15 cellular contexts compared by ENCODE assay signal in genomic region chr4:140688711-140689598, GRCh38.
A peak's percentile ranks its signal among the peaks of the same experiment; 100 is the strongest.
DNase-seq lines count a peak whose midpoint lies in the region; ATAC-seq and TF ChIP-seq lines count a peak whose summit lies in the region.
"Had no signal": no experiment of that assay in that cellular context is flagged by ENCODE, and none has a peak within 500 bp of the region (broad histone marks: within the 10 kb centered on the region; RNA-seq: fewer than 3 reads in every experiment).

No MANE protein-coding gene starts in this region.

- no peaks in the 10 kb centered on the region for H3K27me3 ChIP-seq in PC-3 (ENCODE audit: low read length)

- peaks cover 4% of the 10 kb centered on the region; the same call in 1 of the 2 replicates for H3K4me1 ChIP-seq in PC-3 (ENCODE audit: insufficient read depth, low read length)

- H3K4me3 Mint-ChIP-seq in endothelial cell (ENCODE audit: unreplicated experiment) (no peak overlapping the region), osteocyte (ENCODE audit: unreplicated experiment) (no peak overlapping the region)
- H3K4me3 Mint-ChIP-seq: activated CD4-positive, alpha-beta T cell treated with anti-CD3 and anti-CD28 coated beads for 36 hours; activated naive CD4-positive, alpha-beta T cell treated with anti-CD3 and anti-CD28 coated beads for 36 hours; CD4-positive, CD25-positive, alpha-beta regulatory T cell had no signal

- H3K4me1 Mint-ChIP-seq in endothelial cell (ENCODE audit: unreplicated experiment) (peaks cover 27% of the 10 kb centered on the region), osteocyte (ENCODE audit: unreplicated experiment) (peaks cover 45% of the 10 kb centered on the region)
- H3K4me1 Mint-ChIP-seq: activated CD4-positive, alpha-beta T cell treated with anti-CD3 and anti-CD28 coated beads for 36 hours; CD4-positive, CD25-positive, alpha-beta regulatory T cell had no signal

- CTCF ChIA-PET in PC-3 (lab: Charles Lee), result no interaction called here

- no peak overlapping the region for H3K9ac ChIP-seq in PC-3 (ENCODE audit: low read length)

- H3K27me3 Mint-ChIP-seq in endothelial cell (ENCODE audit: unreplicated experiment) (no peaks in the 10 kb centered on the region), osteocyte (ENCODE audit: unreplicated experiment) (no peaks in the 10 kb centered on the region)

- DNase-seq in GM03348 (ENCODE audit: low spot score), result peak; percentile 10
- DNase-seq in PC-3, result peak; percentile 8
- no peak for DNase-seq in endothelial cell (ENCODE audit: low spot score)
- no peak for DNase-seq in osteocyte (ENCODE audit: extremely low spot score, unreplicated experiment)
- DNase-seq in HCEC 1CT, result no peak
- DNase-seq in NK-92 (lab: John Stamatoyannopoulos, UW; ENCODE audit: unreplicated experiment), result no peak
- DNase-seq in posterior cingulate gyrus, result no peak
- DNase-seq in NOMO-1 treated with dmso at 0.1 percent for 144 hours (lab: John Stamatoyannopoulos, UW; ENCODE audit: unreplicated experiment), result no peak
- DNase-seq: activated CD4-positive, alpha-beta T cell treated with anti-CD3 and anti-CD28 coated beads for 36 hours; activated CD8-positive, alpha-beta memory T cell treated with anti-CD3 and anti-CD28 coated beads, Interleukin-2, amount 50 U/mL, for 48 hours; activated naive CD4-positive, alpha-beta T cell treated with anti-CD3 and anti-CD28 coated beads for 36 hours; CD4-positive, CD25-positive, alpha-beta regulatory T cell; NCI-H2029; T-helper 2 cell had no signal

- BruUV-seq in PC-3 (replicated peaks; lab: Mats Ljungman, UMichigan), result no TSS peak

- no peaks in the 10 kb centered on the region for H3F3A ChIP-seq in PC-3 (ENCODE audit: low read length, unreplicated experiment)

- no peak for TF ChIP-seq CTCF in PC-3 (conservative IDR thresholded peaks at IDR 0.05; ENCODE audit: low read depth, low read length)
- no peak for TF ChIP-seq CTCF in endothelial cell (IDR thresholded peaks at IDR 0.05; ENCODE audit: unreplicated experiment)
- no peak for TF ChIP-seq CTCF in osteocyte (IDR thresholded peaks at IDR 0.05)

- H3K36me3 Mint-ChIP-seq in endothelial cell (ENCODE audit: low read depth, unreplicated experiment) (peaks cover 15% of the 10 kb centered on the region), osteocyte (ENCODE audit: unreplicated experiment) (peaks cover 14% of the 10 kb centered on the region)
- H3K36me3 Mint-ChIP-seq: CD4-positive, CD25-positive, alpha-beta regulatory T cell had no signal

- H3K9me2 ChIP-seq in PC-3 (replicated peaks; ENCODE audit: low read length), result no peaks in the 10 kb centered on the region

- no peak overlapping the region for H3K4me2 ChIP-seq in PC-3 (ENCODE audit: low read length)

- H3K36me3 ChIP-seq in PC-3 (ENCODE audit: low read depth, low read length), result no peaks in the 10 kb centered on the region
- H3K36me3 ChIP-seq: prostate gland had no signal

- peak; percentile 31 for ATAC-seq in PC-3
- ATAC-seq: activated CD4-positive, alpha-beta T cell treated with anti-CD3 and anti-CD28 coated beads for 36 hours had no signal

- no peaks in the 10 kb centered on the region for H4K20me1 ChIP-seq in PC-3 (ENCODE audit: low read length)

- H3K27ac ChIP-seq in PC-3 (ENCODE audit: low read length), result no peak overlapping the region

- H3K4me3 ChIP-seq in PC-3 (ENCODE audit: low read length), result no peak overlapping the region
- H3K4me3 ChIP-seq: prostate gland had no signal

- H3K27ac Mint-ChIP-seq in endothelial cell (ENCODE audit: unreplicated experiment), result peak overlapping the region; percentile 64
- peak overlapping the region; percentile 82 for H3K27ac Mint-ChIP-seq in osteocyte (ENCODE audit: unreplicated experiment)
- H3K27ac Mint-ChIP-seq: activated CD4-positive, alpha-beta T cell treated with anti-CD3 and anti-CD28 coated beads for 36 hours; activated naive CD4-positive, alpha-beta T cell treated with anti-CD3 and anti-CD28 coated beads for 36 hours had no signal

- intact Hi-C loops in PC-3 (cut with micrococcal nuclease), result no loop called here
- intact Hi-C loops in posterior cingulate gyrus (cut with DNase I), result no loop called here

- H3K9me3 ChIP-seq in PC-3 (ENCODE audit: low read length), result no peaks in the 10 kb centered on the region
- H3K9me3 ChIP-seq: prostate gland had no signal

- no peak overlapping the region for H2AFZ ChIP-seq in PC-3 (ENCODE audit: low read length)

- POLR2A ChIA-PET in PC-3 (lab: Charles Lee; ENCODE audit: unreplicated experiment), result no interaction called here

- no peaks in the 10 kb centered on the region for H3K79me2 ChIP-seq in PC-3 (ENCODE audit: low read length)

- H3K9me3 Mint-ChIP-seq in endothelial cell (ENCODE audit: unreplicated experiment) (no peaks in the 10 kb centered on the region), osteocyte (ENCODE audit: unreplicated experiment) (no peaks in the 10 kb centered on the region)
- H3K9me3 Mint-ChIP-seq: activated naive CD4-positive, alpha-beta T cell treated with anti-CD3 and anti-CD28 coated beads for 36 hours; CD4-positive, CD25-positive, alpha-beta regulatory T cell had no signal

Comparison
In these comparisons a context has a peak if more than half of its experiments do, and no peak if none do; other contexts are left out.
1. DNase-seq: peak in GM03348 (single experiment) and PC-3 (single experiment); none in endothelial cell (single experiment), osteocyte (single experiment), HCEC 1CT (single experiment), NK-92 (single experiment), posterior cingulate gyrus (0 of 10) and NOMO-1 treated with dmso at 0.1 percent for 144 hours (single experiment).